In the genomic region with DNA sequence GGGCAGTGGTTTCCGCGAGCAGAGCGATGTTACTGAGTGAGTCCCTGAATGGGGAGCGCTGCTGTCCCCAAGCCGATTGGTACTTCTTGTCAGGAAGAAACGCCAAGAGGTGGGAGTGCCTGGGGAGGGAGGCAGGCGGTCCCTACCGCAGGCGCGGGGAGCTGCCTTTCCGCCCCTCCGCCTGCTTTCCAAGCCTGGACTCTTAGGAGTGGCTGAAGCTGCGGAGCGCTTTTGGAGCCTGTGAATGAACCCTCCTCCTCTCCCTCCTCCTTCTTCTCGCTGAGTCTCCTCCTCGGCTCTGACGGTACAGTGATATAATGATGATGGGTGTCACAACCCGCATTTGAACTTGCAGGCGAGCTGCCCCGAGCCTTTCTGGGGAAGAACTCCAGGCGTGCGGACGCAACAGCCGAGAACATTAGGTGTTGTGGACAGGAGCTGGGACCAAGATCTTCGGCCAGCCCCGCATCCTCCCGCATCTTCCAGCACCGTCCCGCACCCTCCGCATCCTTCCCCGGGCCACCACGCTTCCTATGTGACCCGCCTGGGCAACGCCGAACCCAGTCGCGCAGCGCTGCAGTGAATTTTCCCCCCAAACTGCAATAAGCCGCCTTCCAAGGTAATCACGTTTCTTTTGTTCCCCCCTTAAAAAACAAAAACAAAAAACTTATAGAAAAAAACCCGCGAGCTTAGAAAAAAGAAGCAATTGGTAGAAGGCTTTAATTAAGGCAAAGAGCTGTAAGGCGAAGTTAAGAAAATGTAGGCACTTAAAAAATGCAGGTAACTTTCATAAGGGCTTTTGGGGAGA, we compare ENCODE assay signal across 8 cellular contexts. TPM values are rescaled to one million over a fixed set of nuclear protein-coding genes. Genes with fewer than 3 reads are reported as not detected.
DNase-seq lines count a peak whose midpoint lies in the region; ATAC-seq, FAIRE-seq and TF ChIP-seq lines count a peak whose summit lies in the region.

A gene (plus strand): TSS at position 340 of the 808 bp plus-strand sequence. CDS start 11,775 bp downstream, outside the sequence.

- H3K4me3 ChIP-seq in SJCRH30 (peak within 1 kb of the TSS; percentile 75), H1 (ENCODE audit: extremely low read depth in 1 of 4, insufficient read depth in 2 of 4, low read depth in 3 of 4, low read length in 4 of 4) (peak within 1 kb of the TSS; percentile 71 to 89 (median 76)), lung (peak within 1 kb of the TSS; percentile 46), suprapubic skin (peak within 1 kb of the TSS; percentile 52)

- H3K4me1 ChIP-seq in SJCRH30 (peaks cover 8% of the 10 kb centered on the region), H1 (replicated peaks in 1 of 4; ENCODE audit: control insufficient read depth in 3 of 4, insufficient read depth in 4 of 4, low read length in 3 of 4) (peaks cover 0 to 13% (median 3%) of the 10 kb centered on the region in 4 experiments; a peak in 4 of 7 replicates), lung (ENCODE audit: control insufficient read depth in 2 of 2, insufficient read depth in 2 of 2, low read length in 2 of 2) (peaks cover 0 to 12% of the 10 kb centered on the region in 2 donors), suprapubic skin (peaks cover 47% of the 10 kb centered on the region)

- no peak for FAIRE-seq in H1 (lab: Jason Lieb, UNC)

- peak within 1 kb of the TSS; percentile 13 for H3K14ac ChIP-seq in H1 (ENCODE audit: insufficient read length)

- CTCF ChIA-PET in activated CD4-positive, alpha-beta T cell treated with anti-CD3 and anti-CD28 coated beads, Interleukin-2, amount 10 ng/mL, durations not matched to agents 7 days and 5 days (lab: Charles Lee) = interaction anchor here (0.5 kb wide), 1 partner anchor 110 kb away, joined by 4 read pairs; no protein-coding TSS in a partner anchor
- CTCF ChIA-PET in H1 (lab: Charles Lee; ENCODE audit: partially characterized antibody) = interaction anchor here (0.6 to 1.2 kb wide), 4 partner anchors 121 to 1122 kb away, joined by 3 read pairs; no protein-coding TSS in a partner anchor

- H4K5ac ChIP-seq in H1 (ENCODE audit: insufficient read length, low read depth, low read length) = peak within 1 kb of the TSS; percentile 70

- peaks cover 89% of the 10 kb centered on the region for H3K27me3 Mint-ChIP-seq in activated CD4-positive, alpha-beta T cell treated with anti-CD3 and anti-CD28 coated beads, Interleukin-2, amount 10 ng/mL, durations not matched to agents 7 days and 5 days

- peak within 1 kb of the TSS; percentile 52 to 73 (median 65) for H3K9ac ChIP-seq in H1 (replicated peaks in 1 of 4; ENCODE audit: extremely low read depth in 1 of 4, low read depth in 3 of 4, low read length in 3 of 4)

- no peak within 1 kb of the TSS for H2BK20ac ChIP-seq in H1 (ENCODE audit: low read length)

- peak within 1 kb of the TSS; percentile 78 for H3K4me3 Mint-ChIP-seq in activated CD4-positive, alpha-beta T cell treated with anti-CD3 and anti-CD28 coated beads, Interleukin-2, amount 10 ng/mL, durations not matched to agents 7 days and 5 days

- H3K27ac Mint-ChIP-seq in activated CD4-positive, alpha-beta T cell treated with anti-CD3 and anti-CD28 coated beads, Interleukin-2, amount 10 ng/mL, durations not matched to agents 7 days and 5 days = no peak within 1 kb of the TSS

- no peaks in the 10 kb centered on the region for H3K9me3 Mint-ChIP-seq in activated CD4-positive, alpha-beta T cell treated with anti-CD3 and anti-CD28 coated beads, Interleukin-2, amount 10 ng/mL, durations not matched to agents 7 days and 5 days

- H2AK5ac ChIP-seq in H1 (ENCODE audit: low read depth, low read length) = no peak within 1 kb of the TSS

- peak within 1 kb of the TSS; percentile 92 for H3K4ac ChIP-seq in H1 (replicated peaks; ENCODE audit: insufficient read length, low read depth, low read length)

- peak within 1 kb of the TSS; percentile 6 for H4K8ac ChIP-seq in H1 (ENCODE audit: extremely low read depth, insufficient read depth, low read length)

- H4K20me1 ChIP-seq in H1 (replicated peaks in 1 of 2; ENCODE audit: control insufficient read depth in 1 of 2, insufficient read depth in 2 of 2, low read length in 2 of 2) = no peaks in the 10 kb centered on the region

- peak within 1 kb of the TSS; percentile 66 to 87 for H3K4me2 ChIP-seq in H1 (ENCODE audit: insufficient read depth in 1 of 2, low read depth in 2 of 2, low read length in 2 of 2)

- no peak within 1 kb of the TSS for H3K23ac ChIP-seq in H1 (ENCODE audit: insufficient read length)

- no peak for DNase-seq in activated CD4-positive, alpha-beta T cell treated with anti-CD3 and anti-CD28 coated beads, Interleukin-2, amount 10 ng/mL, durations not matched to agents 7 days and 5 days
- no peak for DNase-seq in activated CD4-positive, alpha-beta T cell treated with anti-CD3 and anti-CD28 coated beads, Interleukin-2, amount 50 U/mL, for 1 hour
- peak; percentile 85 to 87 for DNase-seq in SJCRH30
- no peak for DNase-seq in H1 (ENCODE audit: low read depth in 1 of 2, low spot score in 2 of 2)
- peak; percentile 38 for DNase-seq in lung (ENCODE audit: low spot score)
- DNase-seq in suprapubic skin (ENCODE audit: low spot score in 2 of 2) = peak; percentile 81 to 87
- no peak for DNase-seq in stimulated activated CD4-positive, alpha-beta T cell treated with anti-CD3 and anti-CD28 coated beads, Interleukin-2, amount 100 ng/mL, for 48 hours

- TF ChIP-seq RAD21 in H1 (IDR thresholded peaks at IDR 0.05 in 1 of 2, conservative IDR thresholded peaks at IDR 0.05 in 1 of 2; ENCODE audit: low read depth in 2 of 2, low read length in 2 of 2) = no peak

- ATAC-seq in lung (ENCODE audit: insufficient read depth, low FRiP score) (peak; percentile 12), HG02571 (IDR thresholded peaks at IDR 0.05; ENCODE audit: unreplicated experiment) (no peak)

- H2AFZ ChIP-seq in H1 (ENCODE audit: low read length) = peak within 1 kb of the TSS; percentile 40; the same call in 1 of the 2 replicates

- no peaks in the 10 kb centered on the region for H3K27me3 ChIP-seq in SJCRH30
- H3K27me3 ChIP-seq in H1 (replicated peaks in 1 of 4; ENCODE audit: control insufficient read depth in 3 of 4, extremely low read depth in 1 of 4, insufficient read depth in 3 of 4, low read length in 3 of 4) = no peaks in the 10 kb centered on the region
- no peaks in the 10 kb centered on the region for H3K27me3 ChIP-seq in lung (ENCODE audit: control insufficient read depth, insufficient read depth)
- peaks cover 43% of the 10 kb centered on the region for H3K27me3 ChIP-seq in suprapubic skin

- H2BK120ac ChIP-seq in H1 (replicated peaks; ENCODE audit: low read depth, low read length) = peak within 1 kb of the TSS; percentile 75

- peak within 1 kb of the TSS; percentile 87 for H4K91ac ChIP-seq in H1 (replicated peaks; ENCODE audit: insufficient read length, low read length)

- peak within 1 kb of the TSS; percentile 36; the same call in 1 of the 2 replicates for H2BK15ac ChIP-seq in H1 (ENCODE audit: low read length)

- H3K27ac ChIP-seq in SJCRH30 (peak within 1 kb of the TSS; percentile 88), H1 (ENCODE audit: low read depth, low read length) (peak within 1 kb of the TSS; percentile 53; the same call in 1 of the 2 replicates), lung (ENCODE audit: low read depth in 1 of 2, low read length in 1 of 2) (peak within 1 kb of the TSS in 1 of 2 donors; percentile 79), suprapubic skin (peak within 1 kb of the TSS; percentile 71)

- peak within 1 kb of the TSS; percentile 90 for H2BK5ac ChIP-seq in H1 (ENCODE audit: low read depth, low read length)

- H3K4me1 Mint-ChIP-seq in activated CD4-positive, alpha-beta T cell treated with anti-CD3 and anti-CD28 coated beads, Interleukin-2, amount 10 ng/mL, durations not matched to agents 7 days and 5 days = peaks cover 35% of the 10 kb centered on the region

- no peak for TF ChIP-seq CTCF in H1 (IDR thresholded peaks at IDR 0.05; ENCODE audit: control extremely low read depth in 1 of 3, insufficient read depth in 1 of 3, low read depth in 1 of 3, low read length in 3 of 3)
- TF ChIP-seq CTCF in lung (IDR thresholded peaks at IDR 0.05; ENCODE audit: control extremely low read depth, extremely low read depth) = no peak
- TF ChIP-seq CTCF in suprapubic skin (IDR thresholded peaks at IDR 0.05) = no peak

- POLR2A ChIA-PET in activated CD4-positive, alpha-beta T cell treated with anti-CD3 and anti-CD28 coated beads, Interleukin-2, amount 10 ng/mL, durations not matched to agents 7 days and 5 days (lab: Charles Lee) = no interaction called here
- POLR2A ChIA-PET in H1 (lab: Charles Lee; ENCODE audit: partially characterized antibody) = interaction anchor here (0.7 to 1.8 kb wide), 16 partner anchors 8 to 1194 kb away, joined by 3 to 7 read pairs (median 3); a partner anchor contains a TSS

- no peaks in the 10 kb centered on the region for H3K36me3 ChIP-seq in SJCRH30
- H3K36me3 ChIP-seq in H1 (ENCODE audit: control insufficient read depth in 2 of 4, insufficient read depth in 4 of 4, low read length in 3 of 4) = no peaks in the 10 kb centered on the region
- no peaks in the 10 kb centered on the region for H3K36me3 ChIP-seq in lung (ENCODE audit: control insufficient read depth in 2 of 2, insufficient read depth in 2 of 2, low read length in 2 of 2)
- no peaks in the 10 kb centered on the region for H3K36me3 ChIP-seq in suprapubic skin

- peak within 1 kb of the TSS; percentile 5; the same call in 1 of the 2 replicates for H2BK12ac ChIP-seq in H1 (ENCODE audit: low read depth, low read length)

- peaks cover 2% of the 10 kb centered on the region for H3K36me3 Mint-ChIP-seq in activated CD4-positive, alpha-beta T cell treated with anti-CD3 and anti-CD28 coated beads, Interleukin-2, amount 10 ng/mL, durations not matched to agents 7 days and 5 days (ENCODE audit: low read depth)

- peak within 1 kb of the TSS; percentile 94 for H3K18ac ChIP-seq in H1 (ENCODE audit: extremely low read depth, low read length)

- peaks cover 17% of the 10 kb centered on the region for H3K23me2 ChIP-seq in H1 (ENCODE audit: low read depth, low read length)

- WGBS in H1 (ENCODE audit: extremely low coverage in 1 of 2, insufficient coverage in 1 of 2, insufficient read length in 1 of 2, insufficient replicate concordance in 2 of 2, low coverage in 1 of 2, low lambda C conversion rate in 2 of 2, missing lambda C conversion rate in 1 of 2), 2 experiments = 1% methylated on average over 34 of the region's 43 CpGs; no CpG with 5 or more reads in 1 of the 2 experiments
- WGBS in lung, 2 donors = 2 to 4% methylated on average over 40 to 43 of the region's 43 CpGs
- 1% methylated on average over 38 of the region's 43 CpGs for WGBS in suprapubic skin

- peak in 1 of 2 experiments; percentile 57; a peak in 1 of 3 replicates for TF ChIP-seq POLR2A in H1 (IDR thresholded peaks at IDR 0.05; ENCODE audit: control extremely low read depth in 1 of 2, low read depth in 2 of 2, low read length in 2 of 2)
- TF ChIP-seq POLR2A in suprapubic skin (IDR thresholded peaks at IDR 0.05) = peak in 1 of 2 donors; percentile 86

- H3K79me2 ChIP-seq in H1 (ENCODE audit: control insufficient read depth in 1 of 2, insufficient read depth in 2 of 2, low read length in 2 of 2) = peaks cover 0 to 22% of the 10 kb centered on the region in 2 experiments; a peak in 3 of 4 replicates

- H3K56ac ChIP-seq in H1 (replicated peaks; ENCODE audit: insufficient read length, low read depth, low read length) = peak within 1 kb of the TSS; percentile 85

- no peaks in the 10 kb centered on the region for H3K79me1 ChIP-seq in H1 (ENCODE audit: low read depth, low read length)

- H3K9me3 ChIP-seq in SJCRH30 (replicated peaks) = no peaks in the 10 kb centered on the region
- H3K9me3 ChIP-seq in H1 (ENCODE audit: insufficient read depth in 2 of 2, low read depth in 1 of 2, low read length in 1 of 2) = no peaks in the 10 kb centered on the region
- no peaks in the 10 kb centered on the region for H3K9me3 ChIP-seq in lung (ENCODE audit: control insufficient read depth in 2 of 2, insufficient read depth in 1 of 2, low read length in 1 of 2)
- no peaks in the 10 kb centered on the region for H3K9me3 ChIP-seq in suprapubic skin

- TF ChIP-seq EP300 in H1 (IDR thresholded peaks at IDR 0.05; ENCODE audit: borderline replicate concordance in 1 of 2, low read depth in 2 of 2, low read length in 2 of 2) (no peak), suprapubic skin (IDR thresholded peaks at IDR 0.05) (no peak)

RNA-seq across cellular contexts. Expression of the gene that starts here (rescaled TPM):
- under 1 TPM; 0.12 to 0.27 TPM for total RNA-seq in activated CD4-positive, alpha-beta T cell treated with anti-CD3 and anti-CD28 coated beads, Interleukin-2, amount 10 ng/mL, durations not matched to agents 7 days and 5 days
- 157 TPM in 2 replicates for total RNA-seq in SJCRH30 (2014; rRNA removed; shearing (Covaris generic))
- total RNA-seq in H1 (2021; fragmentation: NEBNext Ultra II Directional; extraction: Animal tissue kit (Norgen Biotek cat#: 25700)) = 393 and 404 TPM in 2 replicates
- 146 and 228 TPM in 2 replicates for polyA plus RNA-seq in H1 (2011; rRNA removed)
- 146 TPM for polyA plus RNA-seq in H1 (2011; cell fraction: cytosol; rRNA removed)
- 472 TPM for polyA plus RNA-seq in H1 (2011; cell fraction: nucleus; rRNA removed)
- polyA plus RNA-seq in H1 (2012, experiment 1 of 2) = 155 to 221 TPM (median 206 TPM) in 4 replicates
- polyA plus RNA-seq in H1 (2012, experiment 2 of 2) = 7.2 TPM
- 331 TPM for polyA plus RNA-seq in H1 (2013, experiment 1 of 2)
- 245 TPM for polyA plus RNA-seq in H1 (2013, experiment 2 of 2)
- 613 and 784 TPM in 2 replicates for polyA minus RNA-seq in H1 (2011; rRNA and poly(A)+ RNA removed)
- polyA minus RNA-seq in H1 (2011; cell fraction: cytosol; rRNA and poly(A)+ RNA removed) = 193 TPM
- polyA minus RNA-seq in H1 (2011; cell fraction: nucleus; rRNA and poly(A)+ RNA removed) = 564 TPM
- total RNA-seq in lung = 100 to 1,000 TPM; 189 to 276 TPM
- polyA plus RNA-seq in lung = 100 to 1,000 TPM in 1 of 2 donors, 10 to 100 TPM in 1; 11.6 to 123 TPM
- total RNA-seq in suprapubic skin = 10 to 100 TPM; 22.8 to 30.3 (median 24.0) TPM

Comparison
In these comparisons a context has a peak if more than half of its experiments do, and no peak if none do; other contexts are left out.
1. RNA of the gene that starts here (total RNA-seq): 393 to 404 TPM in H1, 189 to 276 TPM in lung, 157 TPM in SJCRH30 and 22.8 to 30.3 TPM in suprapubic skin; 0.12 to 0.27 TPM in activated CD4-positive, alpha-beta T cell treated with anti-CD3 and anti-CD28 coated beads, Interleukin-2, amount 10 ng/mL, durations not matched to agents 7 days and 5 days; every median in the first group is over 10 times any median in the second.
2. DNase-seq: peak in SJCRH30 (2 of 2), lung (single experiment) and suprapubic skin (2 of 2); none in activated CD4-positive, alpha-beta T cell treated with anti-CD3 and anti-CD28 coated beads, Interleukin-2, amount 10 ng/mL, durations not matched to agents 7 days and 5 days (single experiment), activated CD4-positive, alpha-beta T cell treated with anti-CD3 and anti-CD28 coated beads, Interleukin-2, amount 50 U/mL, for 1 hour (single experiment), H1 (0 of 2) and stimulated activated CD4-positive, alpha-beta T cell treated with anti-CD3 and anti-CD28 coated beads, Interleukin-2, amount 100 ng/mL, for 48 hours (0 of 2).
3. Peak in every context shown above with its lines, with median percentiles within 50 percentile points of each other: H3K4me3 ChIP-seq.